Comparison of ENCODE assay signal across 9 cellular contexts in genomic region chr13:59112375-59112774, GRCh38.
DNase-seq lines count a peak whose midpoint lies in the region; ATAC-seq and TF ChIP-seq lines count a peak whose summit lies in the region.
"Had no signal": no experiment of that assay in that cellular context is flagged by ENCODE, and none has a peak within 500 bp of the region (broad histone marks: within the 10 kb centered on the region; RNA-seq: fewer than 3 reads in every experiment).

No MANE protein-coding gene starts in this region.

- H3K27ac ChIP-seq in PC-3 (ENCODE audit: low read length): no peak overlapping the region

- no peak overlapping the region for H3K4me2 ChIP-seq in PC-3 (ENCODE audit: low read length)

- no peaks in the 10 kb centered on the region for H3K9me2 ChIP-seq in PC-3 (replicated peaks; ENCODE audit: low read length)

- ATAC-seq in PC-3 (peak; percentile 64), HG03135 (IDR thresholded peaks at IDR 0.05; ENCODE audit: unreplicated experiment) (no peak)

- POLR2A ChIA-PET in PC-3 (lab: Charles Lee; ENCODE audit: unreplicated experiment): no interaction called here

- H3K9me3 ChIP-seq in PC-3 (ENCODE audit: low read length): no peaks in the 10 kb centered on the region

- no peaks in the 10 kb centered on the region for H3F3A ChIP-seq in PC-3 (ENCODE audit: low read length, unreplicated experiment)

- DNase-seq in ELR (ENCODE audit: low read depth) (peak; percentile 51), PC-3 (peak; percentile 61), epithelial cell of esophagus (ENCODE audit: low read depth) (peak; percentile 49), non-pigmented ciliary epithelial cell (ENCODE audit: low read depth) (peak; percentile 98), NCI-H2029 (lab: John Stamatoyannopoulos, UW) (no peak), LoVo (ENCODE audit: low spot score) (no peak), OCI-M2 (lab: John Stamatoyannopoulos, UW; ENCODE audit: unreplicated experiment) (no peak)
- DNase-seq: activated B cell treated with CpG ODN at 0.5 μM for 24 hours had no signal

- no peak overlapping the region for H2AFZ ChIP-seq in PC-3 (ENCODE audit: low read length)

- intact Hi-C loops in PC-3 (cut with micrococcal nuclease): no loop called here

- no peak for TF ChIP-seq CTCF in PC-3 (conservative IDR thresholded peaks at IDR 0.05; ENCODE audit: low read depth, low read length)
- TF ChIP-seq CTCF in epithelial cell of esophagus (IDR thresholded peaks at IDR 0.05; ENCODE audit: insufficient read depth, low read depth, low read length, missing control alignments): no peak

- H3K4me3 ChIP-seq in PC-3 (ENCODE audit: low read length) (no peak overlapping the region), epithelial cell of esophagus (ENCODE audit: low read length) (no peak overlapping the region)

- no peaks in the 10 kb centered on the region for H3K79me2 ChIP-seq in PC-3 (ENCODE audit: low read length)

- H3K27me3 ChIP-seq in PC-3 (ENCODE audit: low read length): no peaks in the 10 kb centered on the region

- no peaks in the 10 kb centered on the region for H3K36me3 ChIP-seq in PC-3 (ENCODE audit: low read depth, low read length)

- no TSS peak for BruUV-seq in PC-3 (replicated peaks; lab: Mats Ljungman, UMichigan)

- no peak overlapping the region for H3K9ac ChIP-seq in PC-3 (ENCODE audit: low read length)

- CTCF ChIA-PET in PC-3 (lab: Charles Lee): no interaction called here

- no peaks in the 10 kb centered on the region for H4K20me1 ChIP-seq in PC-3 (ENCODE audit: low read length)

- no peaks in the 10 kb centered on the region for H3K4me1 ChIP-seq in PC-3 (ENCODE audit: insufficient read depth, low read length)

Comparison
In these comparisons a context has a peak if more than half of its experiments do, and no peak if none do; other contexts are left out.
1. DNase-seq: peak in ELR (single experiment), PC-3 (single experiment), epithelial cell of esophagus (single experiment) and non-pigmented ciliary epithelial cell (single experiment); none in NCI-H2029 (single experiment), LoVo (single experiment) and OCI-M2 (single experiment).